In genomic region chr7:107049480-107049879, GRCh38 we compare ENCODE assay signal across 1 cellular context.
TF ChIP-seq lines count a peak whose summit lies in the region.

No MANE protein-coding gene starts in this region.

TF ChIP-seq in HEK293, 187 proteins besides CTCF, POLR2A, EP300 and RAD21 (continued from another document):
- no peak for TF ChIP-seq ZNF19 (tag by site-specific recombination; IDR thresholded peaks at IDR 0.05; ENCODE audit: low read depth)
- TF ChIP-seq ZNF214 (tag by site-specific recombination; IDR thresholded peaks at IDR 0.05; ENCODE audit: borderline replicate concordance), result no peak
- TF ChIP-seq KLF10 (tag by site-specific recombination; IDR thresholded peaks at IDR 0.05), result no peak
- TF ChIP-seq PRDM6 (tag by site-specific recombination; IDR thresholded peaks at IDR 0.05), result peak; percentile 27; the same call in 1 of the 2 replicates
